Comparison of ENCODE assay signal across 18 cellular contexts in genomic region chr4:118729287-118730286, GRCh38. TPM values are rescaled to one million over a fixed set of nuclear protein-coding genes. Genes with fewer than 3 reads are reported as not detected.
DNase-seq lines count a peak whose midpoint lies in the region; ATAC-seq and TF ChIP-seq lines count a peak whose summit lies in the region.
"Had no signal": no experiment of that assay in that cellular context is flagged by ENCODE, and none has a peak within 500 bp of the region (broad histone marks: within the 10 kb centered on the region; RNA-seq: fewer than 3 reads in every experiment).

No MANE protein-coding gene starts in this region.

- POLR2A ChIA-PET in activated CD4-positive, alpha-beta T cell treated with anti-CD3 and anti-CD28 coated beads, Interleukin-2, amount 10 ng/mL, durations not matched to agents 7 days and 5 days (lab: Charles Lee), result no interaction called here
- POLR2A ChIA-PET in naive thymus-derived CD8-positive, alpha-beta T cell (lab: Charles Lee), result interaction anchor here (1.3 kb wide), 1 partner anchor 44 kb away, joined by 6 read pairs; the partner anchor contains the start of gene METTL14

- intact Hi-C loops in left lung (cut with DNase I), result no loop called here

- no peaks in the 10 kb centered on the region for H3K27me3 ChIP-seq in left lung
- no peaks in the 10 kb centered on the region for H3K27me3 ChIP-seq in endodermal cell (ENCODE audit: control insufficient read depth, insufficient read depth, low read length, poor library complexity, severe bottlenecking)
- H3K27me3 ChIP-seq: ovary, upper lobe of right lung had no signal

- H3K4me1 ChIP-seq in left lung (no peaks in the 10 kb centered on the region), endodermal cell (ENCODE audit: control insufficient read depth, insufficient read depth, low read length) (no peaks in the 10 kb centered on the region)
- H3K4me1 ChIP-seq: upper lobe of right lung had no signal

- H3K36me3 ChIP-seq in left lung (peaks cover 4 to 100% of the 10 kb centered on the region in 2 donors), endodermal cell (ENCODE audit: control insufficient read depth, insufficient read depth, low read length) (peaks cover 84% of the 10 kb centered on the region)
- H3K36me3 ChIP-seq: ovary had no signal

- no peak for TF ChIP-seq CTCF in chondrocyte (IDR thresholded peaks at IDR 0.05)
- no peak for TF ChIP-seq CTCF in left lung (IDR thresholded peaks at IDR 0.05)
- no peak for TF ChIP-seq CTCF in endodermal cell (conservative IDR thresholded peaks at IDR 0.05)

- H3K9ac ChIP-seq in endodermal cell (ENCODE audit: extremely low read depth, low read length, poor library complexity, severe bottlenecking), result no peak overlapping the region

- no peak overlapping the region for H3K27ac ChIP-seq in left lung
- H3K27ac ChIP-seq in endodermal cell (ENCODE audit: low read depth, low read length), result no peak overlapping the region
- H3K27ac ChIP-seq: HL-60, ovary, upper lobe of right lung, WERI-Rb-1 had no signal

- DNase-seq in activated CD4-positive, alpha-beta T cell treated with anti-CD3 and anti-CD28 coated beads, Interleukin-2, amount 10 ng/mL, durations not matched to agents 7 days and 5 days, result peak; percentile 48
- DNase-seq in activated CD4-positive, alpha-beta T cell treated with anti-CD3 and anti-CD28 coated beads for 1 hour, result no peak
- peak; percentile 28 for DNase-seq in LHCN-M2 (ENCODE audit: low read depth)
- DNase-seq in chondrocyte (ENCODE audit: low spot score), result no peak
- DNase-seq in naive thymus-derived CD8-positive, alpha-beta T cell, result peak in 3 of 10 donors; percentile 10 to 53 (median 50)
- DNase-seq in left lung, result no peak
- no peak for DNase-seq in endodermal cell
- DNase-seq in NK-92 (lab: John Stamatoyannopoulos, UW; ENCODE audit: unreplicated experiment), result no peak
- DNase-seq: activated T-cell treated with anti-CD3 and anti-CD28 coated beads, Interleukin-2, amount 50 U/mL, for 72 hours; DMS79 treated with DMSO at 0.1 percent for 48 hours; GOT3; NK-92 treated with Interleukin-12 subunit alpha and Interleukin-12 subunit beta, amount 100 ng/mL, for 24 hours; ovary; SHP77; upper lobe of right lung; WERI-Rb-1 had no signal

- H3K36me3 Mint-ChIP-seq in activated CD4-positive, alpha-beta T cell treated with anti-CD3 and anti-CD28 coated beads, Interleukin-2, amount 10 ng/mL, durations not matched to agents 7 days and 5 days (ENCODE audit: low read depth), result peaks cover 42% of the 10 kb centered on the region
- H3K36me3 Mint-ChIP-seq in chondrocyte (ENCODE audit: low read depth) (peaks cover 43% of the 10 kb centered on the region), endodermal cell (ENCODE audit: low read depth) (peaks cover 29% of the 10 kb centered on the region)
- peaks cover 0 to 40% (median 26%) of the 10 kb centered on the region in 3 donors for H3K36me3 Mint-ChIP-seq in naive thymus-derived CD8-positive, alpha-beta T cell

- H3K4me3 Mint-ChIP-seq in activated CD4-positive, alpha-beta T cell treated with anti-CD3 and anti-CD28 coated beads, Interleukin-2, amount 10 ng/mL, durations not matched to agents 7 days and 5 days, result peak overlapping the region; percentile 32
- H3K4me3 Mint-ChIP-seq in chondrocyte (ENCODE audit: unreplicated experiment) (peak overlapping the region; percentile 4), endodermal cell (no peak overlapping the region)
- H3K4me3 Mint-ChIP-seq in naive thymus-derived CD8-positive, alpha-beta T cell, result peak overlapping the region in 7 of 10 donors; percentile 5 to 56 (median 37)
- H3K4me3 Mint-ChIP-seq: activated T-cell treated with anti-CD3 and anti-CD28 coated beads, Interleukin-2, amount 50 U/mL, for 72 hours; brain had no signal

- peak; percentile 78 to 97 for ATAC-seq in naive thymus-derived CD8-positive, alpha-beta T cell
- no peak for ATAC-seq in left lung
- ATAC-seq: upper lobe of right lung had no signal

- no peaks in the 10 kb centered on the region for H3K9me3 Mint-ChIP-seq in activated CD4-positive, alpha-beta T cell treated with anti-CD3 and anti-CD28 coated beads, Interleukin-2, amount 10 ng/mL, durations not matched to agents 7 days and 5 days
- H3K9me3 Mint-ChIP-seq in chondrocyte (ENCODE audit: low read depth) (no peaks in the 10 kb centered on the region), endodermal cell (no peaks in the 10 kb centered on the region)
- H3K9me3 Mint-ChIP-seq in naive thymus-derived CD8-positive, alpha-beta T cell, result no peaks in the 10 kb centered on the region
- H3K9me3 Mint-ChIP-seq: activated T-cell treated with anti-CD3 and anti-CD28 coated beads, Interleukin-2, amount 50 U/mL, for 72 hours; brain had no signal

- H3K27me3 Mint-ChIP-seq in activated CD4-positive, alpha-beta T cell treated with anti-CD3 and anti-CD28 coated beads, Interleukin-2, amount 10 ng/mL, durations not matched to agents 7 days and 5 days, result no peaks in the 10 kb centered on the region
- H3K27me3 Mint-ChIP-seq in chondrocyte (ENCODE audit: low read depth) (no peaks in the 10 kb centered on the region), endodermal cell (ENCODE audit: insufficient read depth) (no peaks in the 10 kb centered on the region)
- no peaks in the 10 kb centered on the region for H3K27me3 Mint-ChIP-seq in naive thymus-derived CD8-positive, alpha-beta T cell
- H3K27me3 Mint-ChIP-seq: brain had no signal

- 90 to 96% methylated on average over 5 to 6 of the region's 6 CpGs for WGBS in endodermal cell (ENCODE audit: insufficient coverage in 1 of 2, insufficient read length in 1 of 2), 2 experiments

- peaks cover 28% of the 10 kb centered on the region for H3K4me1 Mint-ChIP-seq in activated CD4-positive, alpha-beta T cell treated with anti-CD3 and anti-CD28 coated beads, Interleukin-2, amount 10 ng/mL, durations not matched to agents 7 days and 5 days
- H3K4me1 Mint-ChIP-seq in chondrocyte (ENCODE audit: low read depth) (peaks cover 61% of the 10 kb centered on the region), endodermal cell (no peaks in the 10 kb centered on the region)
- H3K4me1 Mint-ChIP-seq in naive thymus-derived CD8-positive, alpha-beta T cell, result peaks cover 3 to 19% (median 15%) of the 10 kb centered on the region in 4 donors

- peak overlapping the region; percentile 86 for H3K27ac Mint-ChIP-seq in activated CD4-positive, alpha-beta T cell treated with anti-CD3 and anti-CD28 coated beads, Interleukin-2, amount 10 ng/mL, durations not matched to agents 7 days and 5 days
- H3K27ac Mint-ChIP-seq in chondrocyte (ENCODE audit: unreplicated experiment) (peak overlapping the region; percentile 87), endodermal cell (no peak overlapping the region)
- H3K27ac Mint-ChIP-seq in naive thymus-derived CD8-positive, alpha-beta T cell, result peak overlapping the region; percentile 8 to 85 (median 72)
- H3K27ac Mint-ChIP-seq: brain had no signal

- CTCF ChIA-PET in activated CD4-positive, alpha-beta T cell treated with anti-CD3 and anti-CD28 coated beads, Interleukin-2, amount 10 ng/mL, durations not matched to agents 7 days and 5 days (lab: Charles Lee), result no interaction called here

- H3K9me3 ChIP-seq in left lung, result no peaks in the 10 kb centered on the region
- no peaks in the 10 kb centered on the region for H3K9me3 ChIP-seq in endodermal cell (ENCODE audit: control insufficient read depth, low read length)
- H3K9me3 ChIP-seq: ovary, upper lobe of right lung had no signal

- H3K4me3 ChIP-seq in left lung, result no peak overlapping the region
- H3K4me3 ChIP-seq in endodermal cell (ENCODE audit: low read length), result no peak overlapping the region
- H3K4me3 ChIP-seq: ovary, upper lobe of right lung had no signal

RNA-seq across cellular contexts. Expression of gene METTL14, which starts 44.4 kb away (rescaled TPM):
- 10 to 100 TPM; 46.1 to 48.3 TPM for total RNA-seq in activated CD4-positive, alpha-beta T cell treated with anti-CD3 and anti-CD28 coated beads, Interleukin-2, amount 10 ng/mL, durations not matched to agents 7 days and 5 days
- total RNA-seq in LHCN-M2 (2014; rRNA removed) (21.9 and 47.6 TPM in 2 replicates), chondrocyte (29.3 to 43.5 TPM (median 32.1 TPM) in 3 replicates), left lung (10 to 100 TPM; 30.6 to 45.4 TPM), endodermal cell (10 to 100 TPM; 54.1 to 59.3 TPM)
- 8.9 TPM for polyA plus RNA-seq in LHCN-M2 (2012)
- total RNA-seq in naive thymus-derived CD8-positive, alpha-beta T cell, result 10 to 100 TPM; 71.0 to 74.8 TPM
- 10 to 100 TPM; 31.7 to 51.5 (median 45.4) TPM for polyA plus RNA-seq in naive thymus-derived CD8-positive, alpha-beta T cell
- polyA plus RNA-seq in endodermal cell (2013, experiment 1 of 2), result 38.5 TPM
- polyA plus RNA-seq in endodermal cell (2013, experiment 2 of 2), result 37.3 TPM

Comparison
In these comparisons a context has a peak if more than half of its experiments do, and no peak if none do; other contexts are left out.
1. DNase-seq: peak in activated CD4-positive, alpha-beta T cell treated with anti-CD3 and anti-CD28 coated beads, Interleukin-2, amount 10 ng/mL, durations not matched to agents 7 days and 5 days (single experiment) and LHCN-M2 (single experiment); none in activated CD4-positive, alpha-beta T cell treated with anti-CD3 and anti-CD28 coated beads for 1 hour (single experiment), chondrocyte (single experiment), left lung (0 of 2), endodermal cell (single experiment) and NK-92 (single experiment).